In the genomic region with DNA sequence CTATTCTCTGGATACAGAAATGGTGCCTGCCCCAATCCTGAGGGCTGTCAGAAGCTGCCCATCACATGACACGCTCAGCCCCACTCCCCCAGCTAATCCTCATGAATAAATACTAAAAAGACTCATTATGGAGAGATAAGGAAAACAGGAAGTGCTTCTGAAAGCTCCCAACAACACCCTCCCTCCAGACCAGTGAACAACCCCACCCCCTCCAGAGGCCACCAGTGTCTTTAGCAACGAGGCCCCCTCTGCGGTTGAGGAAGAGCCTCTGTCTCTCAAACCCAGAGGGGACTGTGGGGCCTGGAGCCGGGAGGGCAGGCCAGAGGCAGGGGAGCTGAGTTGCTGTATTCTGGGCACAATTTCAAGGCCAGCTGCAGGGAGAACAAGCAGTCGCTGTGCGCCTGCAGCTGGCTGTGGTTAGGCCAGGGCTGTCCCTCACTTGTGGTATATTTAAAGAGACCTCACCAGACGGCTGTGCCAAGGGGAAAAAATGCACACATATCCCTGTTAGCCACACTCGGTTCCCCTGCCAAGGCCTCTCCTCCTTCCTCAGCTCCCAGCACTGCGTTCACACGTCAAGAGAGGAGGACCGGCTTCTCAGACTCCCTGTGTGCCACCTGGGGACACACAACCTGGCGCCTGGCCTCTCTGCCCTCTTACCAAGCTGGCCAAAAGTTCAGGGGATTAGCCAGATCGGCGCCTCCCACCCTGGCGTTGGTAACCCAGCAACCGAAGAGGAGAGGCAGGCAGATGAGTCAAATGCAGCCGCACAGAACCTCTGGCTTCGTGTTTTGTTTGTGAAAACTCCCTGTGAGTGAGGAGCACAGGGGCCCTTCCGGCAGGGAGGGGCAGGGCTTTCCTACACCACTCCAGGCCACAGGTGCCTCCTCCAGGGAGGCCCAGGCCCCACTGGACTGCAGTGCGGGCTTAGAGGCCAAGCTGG, we compare ENCODE assay signal across 1 cellular context.
TF ChIP-seq lines count a peak whose summit lies in the region.

No MANE protein-coding gene starts in this region.

TF ChIP-seq in HepG2, 621 proteins besides CTCF, POLR2A, EP300 and RAD21 (continued from another document):
- TF ChIP-seq, protein P1, sequence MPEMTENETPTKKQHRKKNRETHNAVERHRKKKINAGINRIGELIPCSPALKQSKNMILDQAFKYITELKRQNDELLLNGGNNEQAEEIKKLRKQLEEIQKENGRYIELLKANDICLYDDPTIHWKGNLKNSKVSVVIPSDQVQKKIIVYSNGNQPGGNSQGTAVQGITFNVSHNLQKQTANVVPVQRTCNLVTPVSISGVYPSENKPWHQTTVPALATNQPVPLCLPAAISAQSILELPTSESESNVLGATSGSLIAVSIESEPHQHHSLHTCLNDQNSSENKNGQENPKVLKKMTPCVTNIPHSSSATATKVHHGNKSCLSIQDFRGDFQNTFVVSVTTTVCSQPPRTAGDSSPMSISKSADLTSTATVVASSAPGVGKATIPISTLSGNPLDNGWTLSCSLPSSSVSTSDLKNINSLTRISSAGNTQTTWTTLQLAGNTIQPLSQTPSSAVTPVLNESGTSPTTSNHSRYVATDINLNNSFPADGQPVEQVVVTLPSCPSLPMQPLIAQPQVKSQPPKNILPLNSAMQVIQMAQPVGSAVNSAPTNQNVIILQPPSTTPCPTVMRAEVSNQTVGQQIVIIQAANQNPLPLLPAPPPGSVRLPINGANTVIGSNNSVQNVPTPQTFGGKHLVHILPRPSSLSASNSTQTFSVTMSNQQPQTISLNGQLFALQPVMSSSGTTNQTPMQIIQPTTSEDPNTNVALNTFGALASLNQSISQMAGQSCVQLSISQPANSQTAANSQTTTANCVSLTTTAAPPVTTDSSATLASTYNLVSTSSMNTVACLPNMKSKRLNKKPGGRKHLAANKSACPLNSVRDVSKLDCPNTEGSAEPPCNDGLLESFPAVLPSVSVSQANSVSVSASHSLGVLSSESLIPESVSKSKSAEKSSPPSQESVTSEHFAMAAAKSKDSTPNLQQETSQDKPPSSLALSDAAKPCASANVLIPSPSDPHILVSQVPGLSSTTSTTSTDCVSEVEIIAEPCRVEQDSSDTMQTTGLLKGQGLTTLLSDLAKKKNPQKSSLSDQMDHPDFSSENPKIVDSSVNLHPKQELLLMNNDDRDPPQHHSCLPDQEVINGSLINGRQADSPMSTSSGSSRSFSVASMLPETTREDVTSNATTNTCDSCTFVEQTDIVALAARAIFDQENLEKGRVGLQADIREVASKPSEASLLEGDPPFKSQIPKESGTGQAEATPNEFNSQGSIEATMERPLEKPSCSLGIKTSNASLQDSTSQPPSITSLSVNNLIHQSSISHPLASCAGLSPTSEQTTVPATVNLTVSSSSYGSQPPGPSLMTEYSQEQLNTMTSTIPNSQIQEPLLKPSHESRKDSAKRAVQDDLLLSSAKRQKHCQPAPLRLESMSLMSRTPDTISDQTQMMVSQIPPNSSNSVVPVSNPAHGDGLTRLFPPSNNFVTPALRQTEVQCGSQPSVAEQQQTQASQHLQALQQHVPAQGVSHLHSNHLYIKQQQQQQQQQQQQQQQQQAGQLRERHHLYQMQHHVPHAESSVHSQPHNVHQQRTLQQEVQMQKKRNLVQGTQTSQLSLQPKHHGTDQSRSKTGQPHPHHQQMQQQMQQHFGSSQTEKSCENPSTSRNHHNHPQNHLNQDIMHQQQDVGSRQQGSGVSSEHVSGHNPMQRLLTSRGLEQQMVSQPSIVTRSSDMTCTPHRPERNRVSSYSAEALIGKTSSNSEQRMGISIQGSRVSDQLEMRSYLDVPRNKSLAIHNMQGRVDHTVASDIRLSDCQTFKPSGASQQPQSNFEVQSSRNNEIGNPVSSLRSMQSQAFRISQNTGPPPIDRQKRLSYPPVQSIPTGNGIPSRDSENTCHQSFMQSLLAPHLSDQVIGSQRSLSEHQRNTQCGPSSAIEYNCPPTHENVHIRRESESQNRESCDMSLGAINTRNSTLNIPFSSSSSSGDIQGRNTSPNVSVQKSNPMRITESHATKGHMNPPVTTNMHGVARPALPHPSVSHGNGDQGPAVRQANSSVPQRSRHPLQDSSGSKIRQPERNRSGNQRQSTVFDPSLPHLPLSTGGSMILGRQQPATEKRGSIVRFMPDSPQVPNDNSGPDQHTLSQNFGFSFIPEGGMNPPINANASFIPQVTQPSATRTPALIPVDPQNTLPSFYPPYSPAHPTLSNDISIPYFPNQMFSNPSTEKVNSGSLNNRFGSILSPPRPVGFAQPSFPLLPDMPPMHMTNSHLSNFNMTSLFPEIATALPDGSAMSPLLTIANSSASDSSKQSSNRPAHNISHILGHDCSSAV (CRISPR knock-in tag; IDR thresholded peaks at IDR 0.05; ENCODE audit: borderline replicate concordance) = no peak
- TF ChIP-seq, protein P2, sequence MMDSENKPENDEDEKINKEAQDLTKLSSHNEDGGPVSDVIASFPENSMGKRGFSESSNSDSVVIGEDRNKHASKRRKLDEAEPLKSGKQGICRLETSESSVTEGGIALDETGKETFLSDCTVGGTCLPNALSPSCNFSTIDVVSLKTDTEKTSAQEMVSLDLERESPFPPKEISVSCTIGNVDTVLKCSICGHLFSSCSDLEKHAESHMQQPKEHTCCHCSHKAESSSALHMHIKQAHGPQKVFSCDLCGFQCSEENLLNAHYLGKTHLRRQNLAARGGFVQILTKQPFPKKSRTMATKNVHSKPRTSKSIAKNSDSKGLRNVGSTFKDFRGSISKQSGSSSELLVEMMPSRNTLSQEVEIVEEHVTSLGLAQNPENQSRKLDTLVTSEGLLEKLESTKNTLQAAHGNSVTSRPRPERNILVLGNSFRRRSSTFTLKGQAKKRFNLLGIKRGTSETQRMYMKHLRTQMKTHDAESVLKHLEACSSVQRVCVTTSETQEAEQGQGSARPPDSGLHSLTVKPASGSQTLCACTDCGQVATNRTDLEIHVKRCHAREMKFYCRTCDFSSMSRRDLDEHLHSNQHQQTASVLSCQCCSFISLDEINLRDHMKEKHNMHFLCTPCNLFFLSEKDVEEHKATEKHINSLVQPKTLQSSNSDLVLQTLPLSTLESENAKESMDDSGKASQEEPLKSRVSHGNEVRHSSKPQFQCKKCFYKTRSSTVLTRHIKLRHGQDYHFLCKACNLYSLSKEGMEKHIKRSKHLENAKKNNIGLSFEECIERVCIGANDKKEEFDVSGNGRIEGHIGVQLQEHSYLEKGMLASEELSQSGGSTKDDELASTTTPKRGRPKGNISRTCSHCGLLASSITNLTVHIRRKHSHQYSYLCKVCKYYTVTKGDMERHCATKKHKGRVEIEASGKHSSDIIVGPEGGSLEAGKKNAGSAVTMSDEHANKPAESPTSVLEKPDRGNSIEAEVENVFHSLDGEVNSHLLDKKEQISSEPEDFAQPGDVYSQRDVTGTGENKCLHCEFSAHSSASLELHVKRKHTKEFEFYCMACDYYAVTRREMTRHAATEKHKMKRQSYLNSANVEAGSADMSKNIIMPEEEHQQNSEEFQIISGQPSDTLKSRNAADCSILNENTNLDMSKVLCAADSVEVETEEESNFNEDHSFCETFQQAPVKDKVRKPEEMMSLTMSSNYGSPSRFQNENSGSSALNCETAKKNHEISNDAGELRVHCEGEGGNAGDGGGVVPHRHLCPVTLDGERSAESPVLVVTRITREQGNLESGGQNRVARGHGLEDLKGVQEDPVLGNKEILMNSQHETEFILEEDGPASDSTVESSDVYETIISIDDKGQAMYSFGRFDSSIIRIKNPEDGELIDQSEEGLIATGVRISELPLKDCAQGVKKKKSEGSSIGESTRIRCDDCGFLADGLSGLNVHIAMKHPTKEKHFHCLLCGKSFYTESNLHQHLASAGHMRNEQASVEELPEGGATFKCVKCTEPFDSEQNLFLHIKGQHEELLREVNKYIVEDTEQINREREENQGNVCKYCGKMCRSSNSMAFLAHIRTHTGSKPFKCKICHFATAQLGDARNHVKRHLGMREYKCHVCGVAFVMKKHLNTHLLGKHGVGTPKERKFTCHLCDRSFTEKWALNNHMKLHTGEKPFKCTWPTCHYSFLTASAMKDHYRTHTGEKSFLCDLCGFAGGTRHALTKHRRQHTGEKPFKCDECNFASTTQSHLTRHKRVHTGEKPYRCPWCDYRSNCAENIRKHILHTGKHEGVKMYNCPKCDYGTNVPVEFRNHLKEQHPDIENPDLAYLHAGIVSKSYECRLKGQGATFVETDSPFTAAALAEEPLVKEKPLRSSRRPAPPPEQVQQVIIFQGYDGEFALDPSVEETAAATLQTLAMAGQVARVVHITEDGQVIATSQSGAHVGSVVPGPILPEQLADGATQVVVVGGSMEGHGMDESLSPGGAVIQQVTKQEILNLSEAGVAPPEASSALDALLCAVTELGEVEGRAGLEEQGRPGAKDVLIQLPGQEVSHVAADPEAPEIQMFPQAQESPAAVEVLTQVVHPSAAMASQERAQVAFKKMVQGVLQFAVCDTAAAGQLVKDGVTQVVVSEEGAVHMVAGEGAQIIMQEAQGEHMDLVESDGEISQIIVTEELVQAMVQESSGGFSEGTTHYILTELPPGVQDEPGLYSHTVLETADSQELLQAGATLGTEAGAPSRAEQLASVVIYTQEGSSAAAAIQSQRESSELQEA (CRISPR knock-in tag; IDR thresholded peaks at IDR 0.05; ENCODE audit: not compliant biosample characterization) = no peak
